11 cellular contexts compared by ENCODE assay signal in the genomic region with DNA sequence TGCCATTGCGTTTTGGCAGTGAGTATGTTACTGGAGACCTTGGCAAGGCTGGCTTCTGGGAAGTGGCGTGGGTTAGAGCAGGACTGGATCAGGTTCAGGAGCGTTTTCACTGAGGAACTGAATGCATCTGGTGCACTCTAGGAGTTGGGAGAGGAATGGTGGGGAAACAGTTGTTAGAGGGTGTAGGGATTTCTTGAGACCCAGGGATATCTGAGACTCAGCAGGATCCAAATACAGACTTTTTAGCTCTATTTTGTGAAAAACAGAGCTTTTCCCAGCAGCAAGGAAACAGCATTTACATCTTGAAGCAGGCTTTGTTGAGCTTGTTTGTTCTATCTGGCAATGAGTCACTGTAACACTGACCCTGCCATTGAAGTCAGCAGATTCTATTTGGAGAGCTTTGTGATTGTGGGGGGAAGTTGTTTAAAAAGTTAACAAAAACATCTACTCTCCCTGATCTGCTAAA. TPM values are rescaled to one million over a fixed set of nuclear protein-coding genes. Genes with fewer than 3 reads are reported as not detected.
DNase-seq lines count a peak whose midpoint lies in the region; ATAC-seq, FAIRE-seq and TF ChIP-seq lines count a peak whose summit lies in the region.
"Had no signal": no experiment of that assay in that cellular context is flagged by ENCODE, and none has a peak within 500 bp of the region (broad histone marks: within the 10 kb centered on the region; RNA-seq: fewer than 3 reads in every experiment).

No MANE protein-coding gene starts in this region.

- no peak for TF ChIP-seq RAD21 in H1 (IDR thresholded peaks at IDR 0.05 in 1 of 2, conservative IDR thresholded peaks at IDR 0.05 in 1 of 2; ENCODE audit: low read depth in 2 of 2, low read length in 2 of 2)

- DNase-seq in M059J (ENCODE audit: low read depth) (peak; percentile 21), H1 (ENCODE audit: low read depth in 1 of 2, low spot score in 2 of 2) (no peak), right lobe of liver (peak in 2 of 3 donors; percentile 50 to 51), NCI-H187 treated with DMSO at 0.1 percent for 48 hours (lab: John Stamatoyannopoulos, UW) (no peak), suprapubic skin (ENCODE audit: low spot score in 2 of 2) (no peak)
- DNase-seq in central memory CD4-positive, alpha-beta T cell = no peak
- DNase-seq in activated effector memory CD4-positive, alpha-beta T cell treated with anti-CD3 and anti-CD28 coated beads, Interleukin-2, amount 50 U/mL, for 16 hours = no peak
- DNase-seq: SHP77 treated with DMSO at 0.1 percent for 48 hours had no signal

- CTCF ChIA-PET in H1 (lab: Charles Lee; ENCODE audit: partially characterized antibody) = interaction anchor here (0.6 to 1.6 kb wide), 3 partner anchors 9 to 856 kb away, joined by 3 to 4 read pairs (median 3); no protein-coding TSS in a partner anchor

- no peaks in the 10 kb centered on the region for H3K79me1 ChIP-seq in H1 (ENCODE audit: low read depth, low read length)

- H3K4ac ChIP-seq in H1 (replicated peaks; ENCODE audit: insufficient read length, low read depth, low read length) = peak overlapping the region; percentile 28

- no peak overlapping the region for H3K27ac ChIP-seq in H1 (ENCODE audit: low read depth, low read length)
- H3K27ac ChIP-seq in right lobe of liver = no peak overlapping the region
- peak overlapping the region; percentile 84 for H3K27ac ChIP-seq in subcutaneous abdominal adipose tissue (ENCODE audit: low read depth, low read length)
- no peak overlapping the region for H3K27ac ChIP-seq in suprapubic skin
- H3K27ac ChIP-seq: epithelial cell of prostate had no signal

- H2BK120ac ChIP-seq in H1 (replicated peaks; ENCODE audit: low read depth, low read length) = no peak overlapping the region

- H2BK5ac ChIP-seq in H1 (ENCODE audit: low read depth, low read length) = peak overlapping the region; percentile 86; the same call in 1 of the 2 replicates

- H3K4me3 ChIP-seq in H1 (ENCODE audit: extremely low read depth in 1 of 4, insufficient read depth in 2 of 4, low read depth in 3 of 4, low read length in 4 of 4) = peak overlapping the region in 1 of 4 experiments; percentile 17; a peak in 1 of 8 replicates
- H3K4me3 ChIP-seq in right lobe of liver = no peak overlapping the region
- peak overlapping the region in 2 of 5 donors; percentile 12 to 41 for H3K4me3 ChIP-seq in subcutaneous abdominal adipose tissue (ENCODE audit: low read depth in 1 of 5, low read length in 5 of 5)
- H3K4me3 ChIP-seq in suprapubic skin = no peak overlapping the region

- no peaks in the 10 kb centered on the region for H3K27me3 ChIP-seq in H1 (replicated peaks in 1 of 4; ENCODE audit: control insufficient read depth in 3 of 4, extremely low read depth in 1 of 4, insufficient read depth in 3 of 4, low read length in 3 of 4)
- H3K27me3 ChIP-seq in right lobe of liver = no peaks in the 10 kb centered on the region
- no peaks in the 10 kb centered on the region for H3K27me3 ChIP-seq in subcutaneous abdominal adipose tissue (ENCODE audit: control insufficient read depth in 5 of 5, insufficient read depth in 4 of 5, low read length in 5 of 5)
- H3K27me3 ChIP-seq in suprapubic skin = no peaks in the 10 kb centered on the region

- no peak for TF ChIP-seq EP300 in H1 (IDR thresholded peaks at IDR 0.05; ENCODE audit: borderline replicate concordance in 1 of 2, low read depth in 2 of 2, low read length in 2 of 2)
- no peak for TF ChIP-seq EP300 in suprapubic skin (IDR thresholded peaks at IDR 0.05)

- H2BK20ac ChIP-seq in H1 (ENCODE audit: low read length) = peak overlapping the region; percentile 51; the same call in 1 of the 2 replicates

- no peak overlapping the region for H3K23ac ChIP-seq in H1 (ENCODE audit: insufficient read length)

- intact Hi-C loops in right lobe of liver (cut with DNase I) = no loop called here

- FAIRE-seq in H1 (lab: Jason Lieb, UNC) = peak; percentile 45

- H4K8ac ChIP-seq in H1 (ENCODE audit: extremely low read depth, insufficient read depth, low read length) = no peak overlapping the region

- TF ChIP-seq POLR2A in H1 (IDR thresholded peaks at IDR 0.05; ENCODE audit: control extremely low read depth in 1 of 2, low read depth in 2 of 2, low read length in 2 of 2) = no peak
- TF ChIP-seq POLR2A in right lobe of liver (IDR thresholded peaks at IDR 0.05) = no peak
- no peak for TF ChIP-seq POLR2A in suprapubic skin (IDR thresholded peaks at IDR 0.05)

- H3K23me2 ChIP-seq in H1 (ENCODE audit: low read depth, low read length) = no peaks in the 10 kb centered on the region

- H2BK12ac ChIP-seq in H1 (ENCODE audit: low read depth, low read length) = peak overlapping the region; percentile 60; the same call in 1 of the 2 replicates

- H3K9me3 ChIP-seq in H1 (ENCODE audit: insufficient read depth in 2 of 2, low read depth in 1 of 2, low read length in 1 of 2) = no peaks in the 10 kb centered on the region
- no peaks in the 10 kb centered on the region for H3K9me3 ChIP-seq in right lobe of liver
- no peaks in the 10 kb centered on the region for H3K9me3 ChIP-seq in subcutaneous abdominal adipose tissue (ENCODE audit: control insufficient read depth in 5 of 5, low read length in 5 of 5)
- no peaks in the 10 kb centered on the region for H3K9me3 ChIP-seq in suprapubic skin

- peak overlapping the region; percentile 40 to 46 for H3K4me2 ChIP-seq in H1 (ENCODE audit: insufficient read depth in 1 of 2, low read depth in 2 of 2, low read length in 2 of 2)

- H3K18ac ChIP-seq in H1 (ENCODE audit: extremely low read depth, low read length) = peak overlapping the region; percentile 36; the same call in 1 of the 2 replicates

- peak overlapping the region; percentile 79 for H4K91ac ChIP-seq in H1 (replicated peaks; ENCODE audit: insufficient read length, low read length)

- H3K9ac ChIP-seq in H1 (replicated peaks in 1 of 4; ENCODE audit: extremely low read depth in 1 of 4, low read depth in 3 of 4, low read length in 3 of 4) = no peak overlapping the region
- peak overlapping the region in 2 of 5 donors; percentile 41 to 45 for H3K9ac ChIP-seq in subcutaneous abdominal adipose tissue (ENCODE audit: low read length in 5 of 5)

- no peak overlapping the region for H3K14ac ChIP-seq in H1 (ENCODE audit: insufficient read length)

- no peaks in the 10 kb centered on the region for H3K79me2 ChIP-seq in H1 (ENCODE audit: control insufficient read depth in 1 of 2, insufficient read depth in 2 of 2, low read length in 2 of 2)

- POLR2A ChIA-PET in H1 (lab: Charles Lee; ENCODE audit: partially characterized antibody) = interaction anchor here (1.0 kb wide), 1 partner anchor 9 kb away, joined by 3 read pairs; no protein-coding TSS in a partner anchor

- peak overlapping the region; percentile 34 for H3K56ac ChIP-seq in H1 (replicated peaks; ENCODE audit: insufficient read length, low read depth, low read length)

- peak overlapping the region; percentile 100 for H2AFZ ChIP-seq in H1 (ENCODE audit: low read length)

- H2AK5ac ChIP-seq in H1 (ENCODE audit: low read depth, low read length) = 0 out of 2 replicates have a peak overlapping the region, but pooled peaks have one; percentile 18

- TF ChIP-seq CTCF in H1 (IDR thresholded peaks at IDR 0.05; ENCODE audit: control extremely low read depth in 1 of 3, insufficient read depth in 1 of 3, low read depth in 1 of 3, low read length in 3 of 3) (no peak), right lobe of liver (IDR thresholded peaks at IDR 0.05) (no peak), suprapubic skin (IDR thresholded peaks at IDR 0.05) (no peak)

- no peaks in the 10 kb centered on the region for H3K36me3 ChIP-seq in H1 (ENCODE audit: control insufficient read depth in 2 of 4, insufficient read depth in 4 of 4, low read length in 3 of 4)
- no peaks in the 10 kb centered on the region for H3K36me3 ChIP-seq in right lobe of liver
- no peaks in the 10 kb centered on the region for H3K36me3 ChIP-seq in subcutaneous abdominal adipose tissue (ENCODE audit: control insufficient read depth in 5 of 5, insufficient read depth in 5 of 5, low read length in 5 of 5)
- H3K36me3 ChIP-seq in suprapubic skin = no peaks in the 10 kb centered on the region

- no peaks in the 10 kb centered on the region for H4K20me1 ChIP-seq in H1 (replicated peaks in 1 of 2; ENCODE audit: control insufficient read depth in 1 of 2, insufficient read depth in 2 of 2, low read length in 2 of 2)

- peak overlapping the region; percentile 68; the same call in 1 of the 2 replicates for H2BK15ac ChIP-seq in H1 (ENCODE audit: low read length)

- H3K4me1 ChIP-seq in H1 (replicated peaks in 1 of 4; ENCODE audit: control insufficient read depth in 3 of 4, insufficient read depth in 4 of 4, low read length in 3 of 4) = peaks cover 0 to 8% (median 4%) of the 10 kb centered on the region in 4 experiments; a peak in 4 of 7 replicates
- H3K4me1 ChIP-seq in right lobe of liver = peaks cover 0 to 16% (median 4%) of the 10 kb centered on the region in 4 donors
- peaks cover 0 to 16% (median 16%) of the 10 kb centered on the region in 5 donors for H3K4me1 ChIP-seq in subcutaneous abdominal adipose tissue (ENCODE audit: control insufficient read depth in 5 of 5, insufficient read depth in 5 of 5, low read length in 5 of 5)
- H3K4me1 ChIP-seq in suprapubic skin = peaks cover 4% of the 10 kb centered on the region

- H4K5ac ChIP-seq in H1 (ENCODE audit: insufficient read length, low read depth, low read length) = no peak overlapping the region

- 56% methylated on average over 3 of the region's 3 CpGs; no CpG with 5 or more reads in 1 of the 2 experiments for WGBS in H1 (ENCODE audit: extremely low coverage in 1 of 2, insufficient coverage in 1 of 2, insufficient read length in 1 of 2, insufficient replicate concordance in 2 of 2, low coverage in 1 of 2, low lambda C conversion rate in 2 of 2, missing lambda C conversion rate in 1 of 2), 2 experiments
- 9% methylated on average over 3 of the region's 3 CpGs for WGBS in right lobe of liver (ENCODE audit: insufficient coverage, low coverage, low lambda C conversion rate, missing lambda C conversion rate)
- 45% methylated on average over 3 of the region's 3 CpGs for WGBS in suprapubic skin

- ATAC-seq in right lobe of liver = peak; percentile 67 to 87 (median 82)
- ATAC-seq: HCT116 had no signal

TF ChIP-seq in H1, 55 proteins besides CTCF, POLR2A, EP300 and RAD21:
- no peak for TF ChIP-seq SP4 (IDR thresholded peaks at IDR 0.05; ENCODE audit: low read length)
- TF ChIP-seq ASH2L (IDR thresholded peaks at IDR 0.05; ENCODE audit: low read length) = peak; percentile 25

RNA-seq across cellular contexts. Expression of a gene that starts 56.9 kb away (rescaled TPM):
- total RNA-seq in M059J (2014; rRNA removed; shearing (Covaris generic)) = 14.1 and 17.2 TPM in 2 replicates
- total RNA-seq in H1 (2021; fragmentation: NEBNext Ultra II Directional; extraction: Animal tissue kit (Norgen Biotek cat#: 25700)) = 9.3 and 10.5 TPM in 2 replicates
- polyA plus RNA-seq in H1 (2011; rRNA removed) = 0.67 and 1.5 TPM in 2 replicates
- 1.8 TPM for polyA plus RNA-seq in H1 (2011; cell fraction: cytosol; rRNA removed)
- 1.1 TPM for polyA plus RNA-seq in H1 (2011; cell fraction: nucleus; rRNA removed)
- polyA plus RNA-seq in H1 (2012, experiment 1 of 2) = 2.5 to 6.0 TPM (median 3.3 TPM) in 4 replicates
- 0.20 TPM for polyA plus RNA-seq in H1 (2012, experiment 2 of 2)
- 4.1 TPM for polyA plus RNA-seq in H1 (2013, experiment 1 of 2)
- polyA plus RNA-seq in H1 (2013, experiment 2 of 2) = 3.9 TPM
- 7.1 and 17.4 TPM in 2 replicates for polyA minus RNA-seq in H1 (2011; rRNA and poly(A)+ RNA removed)
- 6.1 TPM for polyA minus RNA-seq in H1 (2011; cell fraction: cytosol; rRNA and poly(A)+ RNA removed)
- polyA minus RNA-seq in H1 (2011; cell fraction: nucleus; rRNA and poly(A)+ RNA removed) = 10.2 TPM
- total RNA-seq in right lobe of liver (10 to 100 TPM; 15.4 to 34.0 (median 21.5) TPM), suprapubic skin (10 to 100 TPM; 15.8 to 23.6 (median 18.0) TPM)

Comparison
In these comparisons a context has a peak if more than half of its experiments do, and no peak if none do; other contexts are left out.
1. DNase-seq: peak in M059J (single experiment) and right lobe of liver (2 of 3); none in H1 (0 of 2), central memory CD4-positive, alpha-beta T cell (single experiment), NCI-H187 treated with DMSO at 0.1 percent for 48 hours (single experiment), suprapubic skin (0 of 2) and activated effector memory CD4-positive, alpha-beta T cell treated with anti-CD3 and anti-CD28 coated beads, Interleukin-2, amount 50 U/mL, for 16 hours (single experiment).